In genomic region chr4:56908206-56909082, GRCh38 we compare ENCODE assay signal across 8 cellular contexts. TPM values are rescaled to one million over a fixed set of nuclear protein-coding genes. Genes with fewer than 3 reads are reported as not detected.
A peak's percentile ranks its signal among the peaks of the same experiment; 100 is the strongest.
DNase-seq lines count a peak whose midpoint lies in the region; ATAC-seq and TF ChIP-seq lines count a peak whose summit lies in the region.

No MANE protein-coding gene starts in this region.

- no peaks in the 10 kb centered on the region for H3K27me3 ChIP-seq in DND-41 (ENCODE audit: insufficient read depth, low read length, poor library complexity)
- no peaks in the 10 kb centered on the region for H3K27me3 ChIP-seq in WERI-Rb-1 (ENCODE audit: insufficient read depth, low read depth, severe bottlenecking)
- peaks cover 2% of the 10 kb centered on the region for H3K27me3 ChIP-seq in mammary epithelial cell (ENCODE audit: insufficient read depth, low read length)

- 4% methylated on average over 5 of the region's 110 CpGs for WGBS in mammary epithelial cell (ENCODE audit: low coverage, missing lambda C conversion rate)

- H3K79me2 ChIP-seq in DND-41 (ENCODE audit: insufficient read depth, low read length) (peaks cover 53% of the 10 kb centered on the region), mammary epithelial cell (ENCODE audit: insufficient read depth, low read length) (peaks cover 52% of the 10 kb centered on the region)

- H3K36me3 ChIP-seq in DND-41 (ENCODE audit: insufficient read depth, low read length): peaks cover 26% of the 10 kb centered on the region
- peaks cover 6% of the 10 kb centered on the region for H3K36me3 ChIP-seq in WERI-Rb-1
- peaks cover 2% of the 10 kb centered on the region for H3K36me3 ChIP-seq in mammary epithelial cell (ENCODE audit: insufficient read depth, low read length)

- no TSS peak for BruUV-seq in mammary epithelial cell (replicated peaks; lab: Mats Ljungman, UMichigan)

- in situ Hi-C loops in mammary epithelial cell (cut with MboI; ENCODE audit: low sequenced_read_pairs in 2 of 2): no loop called here

- intact Hi-C loops in mammary epithelial cell (cut with micrococcal nuclease): loop anchor here (1.0 to 2.0 kb wide), 2 partner anchors 28 to 69 kb away; partner anchors contain the start of gene NOA1

- H3K9me3 ChIP-seq in DND-41 (ENCODE audit: insufficient read depth, low read length, severe bottlenecking): no peaks in the 10 kb centered on the region
- no peaks in the 10 kb centered on the region for H3K9me3 ChIP-seq in WERI-Rb-1 (ENCODE audit: severe bottlenecking)
- H3K9me3 ChIP-seq in mammary epithelial cell (replicated peaks; ENCODE audit: insufficient read depth, low read length): no peaks in the 10 kb centered on the region

- ATAC-seq in DND-41 (ENCODE audit: insufficient read depth, low read depth): peak; percentile 66
- peak; percentile 61 for ATAC-seq in GM21576 (IDR thresholded peaks at IDR 0.05; ENCODE audit: unreplicated experiment)

- TF ChIP-seq CTCF in DND-41 (IDR thresholded peaks at IDR 0.05; ENCODE audit: borderline replicate concordance, extremely low read depth, low read length, poor library complexity, severe bottlenecking): peak; percentile 24
- 0 out of 2 replicates have a peak, but pooled peaks have one; percentile 0 for TF ChIP-seq CTCF in WERI-Rb-1 (IDR thresholded peaks at IDR 0.05; ENCODE audit: low read depth, low read length)
- TF ChIP-seq CTCF in mammary epithelial cell (conservative IDR thresholded peaks at IDR 0.05 in 1 of 2, IDR thresholded peaks at IDR 0.05 in 1 of 2; ENCODE audit: extremely low read depth in 1 of 2, insufficient read depth in 1 of 2, low read depth in 1 of 2, low read length in 2 of 2): no peak

- H3K4me3 ChIP-seq in DND-41 (ENCODE audit: low read depth in 1 of 2, low read length in 2 of 2) (peak overlapping the region; percentile 73 to 93), WERI-Rb-1 (ENCODE audit: low read depth, low read length) (peak overlapping the region; percentile 75), mammary epithelial cell (replicated peaks in 1 of 3; ENCODE audit: insufficient read depth in 1 of 3, low read depth in 2 of 3, low read length in 3 of 3) (peak overlapping the region; percentile 68 to 92 (median 90))

- H3K27ac ChIP-seq in DND-41 (ENCODE audit: low read length): peak overlapping the region; percentile 98
- H3K27ac ChIP-seq in WERI-Rb-1: peak overlapping the region; percentile 65
- peak overlapping the region; percentile 63 for H3K27ac ChIP-seq in mammary epithelial cell (ENCODE audit: insufficient read depth, low read depth, low read length)

- DNase-seq in DND-41 (peak; percentile 69), HuH-7.5 (ENCODE audit: low spot score) (peak; percentile 74), WERI-Rb-1 (peak; percentile 44), mammary epithelial cell (peak; percentile 57), islet precursor cell (peak; percentile 95), NCI-H2107 treated with DMSO at 0.1 percent for 48 hours (lab: John Stamatoyannopoulos, UW; ENCODE audit: unreplicated experiment) (no peak)
- peak; percentile 42 to 63 for DNase-seq in stimulated activated CD4-positive, alpha-beta T cell treated with anti-CD3 and anti-CD28 coated beads, Interleukin-15, amount 100 ng/mL, for 1 hour (ENCODE audit: low read depth in 1 of 2, low spot score in 1 of 2)

- H3K4me2 ChIP-seq in DND-41 (ENCODE audit: insufficient read depth, low read length): peak overlapping the region; percentile 85
- peak overlapping the region; percentile 93 for H3K4me2 ChIP-seq in mammary epithelial cell (ENCODE audit: insufficient read depth, low read depth, low read length)

- H4K20me1 ChIP-seq in DND-41 (ENCODE audit: insufficient read depth, low read length): peaks cover 19% of the 10 kb centered on the region
- no peaks in the 10 kb centered on the region for H4K20me1 ChIP-seq in mammary epithelial cell (ENCODE audit: insufficient read depth, low read length)

- H3K4me1 ChIP-seq in DND-41 (ENCODE audit: insufficient read depth, low read length): peaks cover 48% of the 10 kb centered on the region
- peaks cover 15% of the 10 kb centered on the region for H3K4me1 ChIP-seq in mammary epithelial cell (ENCODE audit: insufficient read depth, low read length)

- peak overlapping the region; percentile 90 for H2AFZ ChIP-seq in DND-41 (ENCODE audit: low read depth, low read length)
- H2AFZ ChIP-seq in mammary epithelial cell (ENCODE audit: low read depth, low read length): peak overlapping the region; percentile 83

- dilution Hi-C loops in mammary epithelial cell (cut with HindIII; ENCODE audit: low sequenced_read_pairs): no loop called here

- CTCF ChIA-PET in mammary epithelial cell (lab: Charles Lee; ENCODE audit: low non-redundant PET): no interaction called here

- H3K9ac ChIP-seq in DND-41 (ENCODE audit: low read depth, low read length) (peak overlapping the region; percentile 98), mammary epithelial cell (ENCODE audit: insufficient read depth, low read length) (peak overlapping the region; percentile 69)

RNA-seq across cellular contexts. Expression of gene REST, which starts 0.7 kb away (rescaled TPM):
- total RNA-seq in mammary epithelial cell: 10 to 100 TPM; 45.6 to 52.2 TPM
- 18.2 TPM for polyA plus RNA-seq in mammary epithelial cell
- 35.1 TPM for polyA minus RNA-seq in mammary epithelial cell

Comparison
In these comparisons a context has a peak if more than half of its experiments do, and no peak if none do; other contexts are left out.
1. CTCF ChIP-seq: peak in DND-41 (single experiment) and WERI-Rb-1 (single experiment); none in mammary epithelial cell (0 of 2).
2. Peak in every context shown above with its lines, with median percentiles within 50 percentile points of each other: H3K27ac ChIP-seq and H3K4me3 ChIP-seq.